16 cellular contexts compared by ENCODE assay signal in the genomic region with DNA sequence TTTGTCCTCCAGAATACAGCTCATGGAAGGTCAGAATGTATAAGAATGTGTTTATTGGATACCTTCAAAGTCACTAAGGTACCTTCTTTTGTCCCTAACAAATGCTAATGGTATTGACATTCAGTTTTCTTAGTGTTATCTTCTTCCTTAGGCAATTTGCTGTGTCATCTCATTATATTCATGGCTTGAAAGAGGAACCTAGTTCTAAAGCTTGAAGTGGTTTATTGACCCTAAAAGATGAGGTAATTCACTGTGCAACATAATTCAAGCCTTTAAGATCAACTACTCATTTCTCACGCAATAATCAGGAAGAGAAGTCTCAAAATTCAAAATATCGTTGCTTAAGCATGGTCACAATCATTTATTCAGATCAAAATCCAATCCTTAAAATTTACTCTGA.
"Had no signal": no experiment of that assay in that cellular context is flagged by ENCODE, and none has a peak within 500 bp of the region (broad histone marks: within the 10 kb centered on the region; RNA-seq: fewer than 3 reads in every experiment).

No MANE protein-coding gene starts in this region.

- H3K27me3 ChIP-seq: ascending aorta, dorsolateral prefrontal cortex, pancreas, stomach had no signal

- H3K4me1 Mint-ChIP-seq: activated naive CD8-positive, alpha-beta T cell treated with anti-CD3 and anti-CD28 coated beads, Interleukin-2, amount 50 U/mL, for 24 hours had no signal

- DNase-seq: activated CD4-positive, alpha-beta T cell treated with anti-CD3 and anti-CD28 coated beads for 4 hours; activated CD8-positive, alpha-beta memory T cell treated with anti-CD3 and anti-CD28 coated beads, Interleukin-2, amount 50 U/mL, for 48 hours; activated CD8-positive, alpha-beta T cell treated with anti-CD3 and anti-CD28 coated beads, Interleukin-2, amount 10 ng/mL, durations not matched to agents 7 days and 5 days; activated naive CD4-positive, alpha-beta T cell; activated naive CD8-positive, alpha-beta T cell treated with anti-CD3 and anti-CD28 coated beads, Interleukin-2, amount 50 U/mL, for 24 hours; dorsolateral prefrontal cortex; hippocampal formation; kidney glomerular epithelial cell; pancreas; stimulated activated CD4-positive, alpha-beta T cell treated with anti-CD3 and anti-CD28 coated beads, Interleukin-15, amount 100 ng/mL, for 24 hours; stomach had no signal

- H3K4me1 ChIP-seq: ascending aorta, pancreas, stomach had no signal

- H3K27ac Mint-ChIP-seq: activated CD8-positive, alpha-beta T cell treated with anti-CD3 and anti-CD28 coated beads, Interleukin-2, amount 10 ng/mL, durations not matched to agents 7 days and 5 days; activated naive CD8-positive, alpha-beta T cell treated with anti-CD3 and anti-CD28 coated beads, Interleukin-2, amount 50 U/mL, for 24 hours; activated T-helper 1 cell treated with anti-CD3 and anti-CD28 coated beads, Interleukin-12 subunit alpha, Interleukin-12 subunit beta, Interleukin-2, Interleukin-4 antibody, amounts not matched to agents 30 ng/mL and 10 ng/mL and 1 ng/mL, durations not matched to agents 14 hours and 24 hours and 36 hours had no signal

- H3K4me3 ChIP-seq: ascending aorta, dorsolateral prefrontal cortex, pancreas, stomach, thoracic aorta had no signal

- H3K4me3 Mint-ChIP-seq: activated CD8-positive, alpha-beta T cell treated with anti-CD3 and anti-CD28 coated beads, Interleukin-2, amount 10 ng/mL, durations not matched to agents 7 days and 5 days; activated naive CD8-positive, alpha-beta T cell treated with anti-CD3 and anti-CD28 coated beads, Interleukin-2, amount 50 U/mL, for 24 hours; activated T-helper 1 cell treated with anti-CD3 and anti-CD28 coated beads, Interleukin-12 subunit alpha, Interleukin-12 subunit beta, Interleukin-2, Interleukin-4 antibody, amounts not matched to agents 30 ng/mL and 10 ng/mL and 1 ng/mL, durations not matched to agents 14 hours and 24 hours and 36 hours had no signal

- H3K9me3 ChIP-seq: ascending aorta, pancreas, stomach, thoracic aorta had no signal

- H3K36me3 ChIP-seq: ascending aorta, pancreas, stomach, thoracic aorta had no signal

- ATAC-seq: activated CD8-positive, alpha-beta T cell treated with anti-CD3 and anti-CD28 coated beads, Interleukin-2, amount 10 ng/mL, durations not matched to agents 7 days and 5 days; activated naive CD8-positive, alpha-beta T cell treated with anti-CD3 and anti-CD28 coated beads, Interleukin-2, amount 50 U/mL, for 24 hours; esophagus mucosa; pancreas had no signal

- H3K27me3 Mint-ChIP-seq: activated naive CD8-positive, alpha-beta T cell treated with anti-CD3 and anti-CD28 coated beads, Interleukin-2, amount 50 U/mL, for 24 hours had no signal

- H3K9me3 Mint-ChIP-seq: activated T-helper 1 cell treated with anti-CD3 and anti-CD28 coated beads, Interleukin-12 subunit alpha, Interleukin-12 subunit beta, Interleukin-2, Interleukin-4 antibody, amounts not matched to agents 30 ng/mL and 10 ng/mL and 1 ng/mL, durations not matched to agents 14 hours and 24 hours and 36 hours had no signal

- H3K27ac ChIP-seq: ascending aorta, dorsolateral prefrontal cortex, pancreas, stomach, thoracic aorta, VCaP had no signal
